Comparison of ENCODE assay signal across 16 cellular contexts in the genomic region with DNA sequence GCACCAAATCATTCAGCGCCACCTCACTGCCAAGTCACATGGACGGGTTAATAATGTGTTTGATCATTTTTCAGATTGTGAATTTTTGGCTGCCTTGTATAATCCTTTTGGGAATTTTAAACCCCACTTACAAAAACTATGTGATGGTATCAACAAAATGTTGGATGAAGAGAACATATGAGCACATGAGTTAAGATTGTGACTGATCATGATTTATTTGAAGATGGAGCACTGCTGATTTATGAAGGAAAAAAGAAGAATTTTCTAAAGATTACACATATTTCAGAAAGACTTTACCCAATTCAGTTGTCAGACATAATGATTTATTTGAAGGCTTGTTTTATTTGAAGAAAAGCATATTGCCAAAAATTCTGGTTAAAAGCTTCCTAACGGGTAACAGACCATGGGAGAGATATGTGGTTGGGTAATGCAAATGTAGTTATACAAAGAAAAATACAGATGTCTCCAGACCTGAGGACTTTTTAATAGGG. TPM values are rescaled to one million over a fixed set of nuclear protein-coding genes. Genes with fewer than 3 reads are reported as not detected.
A peak's percentile ranks its signal among the peaks of the same experiment; 100 is the strongest.
DNase-seq lines count a peak whose midpoint lies in the region; ATAC-seq lines count a peak whose summit lies in the region.
"Had no signal": no experiment of that assay in that cellular context is flagged by ENCODE, and none has a peak within 500 bp of the region (broad histone marks: within the 10 kb centered on the region; RNA-seq: fewer than 3 reads in every experiment).

No MANE protein-coding gene starts in this region.

- no peaks in the 10 kb centered on the region for H3K9me3 ChIP-seq in CD4-positive, CD25-positive, alpha-beta regulatory T cell (ENCODE audit: control insufficient read depth in 2 of 2, low read length in 2 of 2)
- H3K9me3 ChIP-seq in GM23248 (ENCODE audit: low read depth) = no peaks in the 10 kb centered on the region
- H3K9me3 ChIP-seq: ovary had no signal

- H3K27ac Mint-ChIP-seq in CD4-positive, CD25-positive, alpha-beta regulatory T cell = peak overlapping the region in 2 of 3 donors; percentile 84 to 85
- H3K27ac Mint-ChIP-seq in naive thymus-derived CD8-positive, alpha-beta T cell = peak overlapping the region in 7 of 10 donors; percentile 26 to 80 (median 58)

- H3K4me3 Mint-ChIP-seq in CD4-positive, CD25-positive, alpha-beta regulatory T cell = no peak overlapping the region
- no peak overlapping the region for H3K4me3 Mint-ChIP-seq in naive thymus-derived CD8-positive, alpha-beta T cell

- H4K20me1 ChIP-seq in GM23248 (ENCODE audit: insufficient read depth) = no peaks in the 10 kb centered on the region

- peaks cover 3% of the 10 kb centered on the region; the same call in 1 of the 2 replicates for H3K79me2 ChIP-seq in GM23248 (ENCODE audit: insufficient read depth)

- POLR2A ChIA-PET in naive thymus-derived CD8-positive, alpha-beta T cell (lab: Charles Lee) = interaction anchor here (0.7 kb wide), 1 partner anchor 78 kb away, joined by 3 read pairs; no protein-coding TSS in a partner anchor

- no peak for ATAC-seq in CD4-positive, CD25-positive, alpha-beta regulatory T cell (ENCODE audit: low read depth in 2 of 2)
- no peak for ATAC-seq in naive thymus-derived CD8-positive, alpha-beta T cell
- ATAC-seq in HG03469 (IDR thresholded peaks at IDR 0.05; ENCODE audit: unreplicated experiment) = no peak
- ATAC-seq: left ventricle myocardium superior had no signal

- H3K36me3 Mint-ChIP-seq in CD4-positive, CD25-positive, alpha-beta regulatory T cell = peaks cover 41% of the 10 kb centered on the region
- H3K36me3 Mint-ChIP-seq in naive thymus-derived CD8-positive, alpha-beta T cell = peaks cover 0 to 65% (median 31%) of the 10 kb centered on the region in 3 donors

- no peak overlapping the region for H3K27ac ChIP-seq in CD4-positive, CD25-positive, alpha-beta regulatory T cell (ENCODE audit: insufficient read depth, low read length, poor library complexity, severe bottlenecking)
- peak overlapping the region; percentile 11 for H3K27ac ChIP-seq in GM23248
- H3K27ac ChIP-seq: ovary had no signal

- no peaks in the 10 kb centered on the region for H3K9me3 Mint-ChIP-seq in CD4-positive, CD25-positive, alpha-beta regulatory T cell
- no peaks in the 10 kb centered on the region for H3K9me3 Mint-ChIP-seq in naive thymus-derived CD8-positive, alpha-beta T cell

- H3K4me3 ChIP-seq in CD4-positive, CD25-positive, alpha-beta regulatory T cell (ENCODE audit: low read depth, low read length) = no peak overlapping the region
- H3K4me3 ChIP-seq in GM23248 = no peak overlapping the region; the same call in 1 of the 2 replicates
- H3K4me3 ChIP-seq: ovary had no signal

- peaks cover 37% of the 10 kb centered on the region for H3K36me3 ChIP-seq in CD4-positive, CD25-positive, alpha-beta regulatory T cell (ENCODE audit: control insufficient read depth, insufficient read depth, low read length)
- H3K36me3 ChIP-seq in GM23248 (ENCODE audit: low read depth) = no peaks in the 10 kb centered on the region
- H3K36me3 ChIP-seq: ovary had no signal

- H3K9ac ChIP-seq in GM23248 = no peak overlapping the region

- H3K9me2 ChIP-seq in GM23248 (ENCODE audit: insufficient read depth) = no peaks in the 10 kb centered on the region

- H3K27me3 ChIP-seq in CD4-positive, CD25-positive, alpha-beta regulatory T cell (ENCODE audit: control insufficient read depth, insufficient read depth, low read length) = no peaks in the 10 kb centered on the region
- no peaks in the 10 kb centered on the region for H3K27me3 ChIP-seq in GM23248 (replicated peaks; ENCODE audit: insufficient read depth)
- H3K27me3 ChIP-seq: ovary had no signal

- 63 to 65% methylated on average over 3 of the region's 3 CpGs for WGBS in GM23248 (ENCODE audit: low coverage in 1 of 2, low lambda C conversion rate in 2 of 2, missing lambda C conversion rate in 2 of 2), 2 experiments

- peaks cover 63 to 91% (median 72%) of the 10 kb centered on the region in 4 donors for H3K4me1 Mint-ChIP-seq in CD4-positive, CD25-positive, alpha-beta regulatory T cell
- H3K4me1 Mint-ChIP-seq in naive thymus-derived CD8-positive, alpha-beta T cell = peaks cover 31 to 96% (median 69%) of the 10 kb centered on the region in 4 donors

- peaks cover 23% of the 10 kb centered on the region for H3K4me1 ChIP-seq in CD4-positive, CD25-positive, alpha-beta regulatory T cell (ENCODE audit: control insufficient read depth, insufficient read depth, low read length, poor library complexity, severe bottlenecking)
- H3K4me1 ChIP-seq in GM23248 (ENCODE audit: insufficient read depth) = peaks cover 38% of the 10 kb centered on the region

- DNase-seq in CD4-positive, CD25-positive, alpha-beta regulatory T cell = no peak
- DNase-seq in GM23248 = no peak
- DNase-seq in amniotic epithelial cell (ENCODE audit: low read depth) = peak; percentile 89
- DNase-seq in naive thymus-derived CD8-positive, alpha-beta T cell = no peak
- no peak for DNase-seq in RPMI8226
- DNase-seq in activated effector memory CD4-positive, alpha-beta T cell treated with anti-CD3 and anti-CD28 coated beads, Interleukin-2, amount 50 U/mL, for 16 hours = no peak
- no peak for DNase-seq in activated gamma-delta T cell treated with Interleukin-2 at 50 U/mL for 16 hours
- DNase-seq: activated CD4-positive, CD25-positive, alpha-beta regulatory T cell treated with anti-CD3 and anti-CD28 coated beads, Interleukin-2, amount 50 U/mL, for 72 hours; anterior cingulate cortex; effector CD4-positive, alpha-beta T cell; Karpas-422; left ventricle myocardium superior; NCI-H2081; NK-92 treated with Interleukin-12 subunit alpha and Interleukin-12 subunit beta, amount 100 ng/mL, for 24 hours; ovary had no signal

- in situ Hi-C loops in GM23248 (cut with MboI) = no loop called here

- H3K4me2 ChIP-seq in GM23248 (ENCODE audit: unreplicated experiment) = peak overlapping the region; percentile 42

- H3K27me3 Mint-ChIP-seq in CD4-positive, CD25-positive, alpha-beta regulatory T cell = no peaks in the 10 kb centered on the region
- H3K27me3 Mint-ChIP-seq in naive thymus-derived CD8-positive, alpha-beta T cell = no peaks in the 10 kb centered on the region

- H2AFZ ChIP-seq in GM23248 = no peak overlapping the region

- H3F3A ChIP-seq in GM23248 (ENCODE audit: insufficient read depth) = peaks cover 37% of the 10 kb centered on the region

RNA-seq across cellular contexts. Expression of a gene that starts 37.4 kb away (rescaled TPM):
- total RNA-seq in CD4-positive, CD25-positive, alpha-beta regulatory T cell = 120 TPM
- 100 to 1,000 TPM; 183 to 244 (median 202) TPM for polyA plus RNA-seq in CD4-positive, CD25-positive, alpha-beta regulatory T cell
- 9.9 and 14.8 TPM in 2 replicates for total RNA-seq in GM23248 (2014; rRNA removed; shearing (Covaris generic))
- 10.3 and 10.4 TPM in 2 replicates for polyA plus RNA-seq in GM23248 (2016; fragmentation: Nextera tagmentation; extraction: Ambion mirVana)
- 100 to 1,000 TPM; 176 to 177 TPM for total RNA-seq in naive thymus-derived CD8-positive, alpha-beta T cell
- 100 to 1,000 TPM; 175 to 220 (median 188) TPM for polyA plus RNA-seq in naive thymus-derived CD8-positive, alpha-beta T cell

RNA-seq across cellular contexts. Expression of a gene that starts 59.1 kb away (rescaled TPM):
- total RNA-seq in CD4-positive, CD25-positive, alpha-beta regulatory T cell = 31.5 TPM
- 10 to 100 TPM; 31.3 to 73.3 (median 41.0) TPM for polyA plus RNA-seq in CD4-positive, CD25-positive, alpha-beta regulatory T cell
- 55.8 and 556 TPM in 2 replicates for total RNA-seq in GM23248 (2014; rRNA removed; shearing (Covaris generic))
- 71.1 and 86.5 TPM in 2 replicates for polyA plus RNA-seq in GM23248 (2016; fragmentation: Nextera tagmentation; extraction: Ambion mirVana)
- total RNA-seq in naive thymus-derived CD8-positive, alpha-beta T cell = 10 to 100 TPM; 49.4 to 51.7 TPM
- 10 to 100 TPM; 43.3 to 64.9 (median 47.3) TPM for polyA plus RNA-seq in naive thymus-derived CD8-positive, alpha-beta T cell
